In genomic region chr15:91304210-91304609, GRCh38 we compare ENCODE assay signal across 8 cellular contexts.
"Had no signal": no experiment of that assay in that cellular context is flagged by ENCODE, and none has a peak within 500 bp of the region (broad histone marks: within the 10 kb centered on the region; RNA-seq: fewer than 3 reads in every experiment).

No MANE protein-coding gene starts in this region.

- H3K36me3 ChIP-seq: HAP-1 had no signal

- H3K9me3 ChIP-seq: HAP-1 had no signal

- DNase-seq: GOT3, H7, IMR-90, KBM-7 had no signal

- H3K4me3 ChIP-seq: GM23248, HAP-1 had no signal

- FAIRE-seq: HTR-8/SVneo had no signal

- H3K4me1 ChIP-seq: HAP-1 had no signal

- H3K9ac ChIP-seq: GM23248 had no signal

- ATAC-seq: HCT116 had no signal

- H3K27ac ChIP-seq: GM23248 had no signal

- H2AFZ ChIP-seq: GM23248 had no signal
